In genomic region chr20:17655286-17655651, GRCh38 we compare ENCODE assay signal across 16 cellular contexts. TPM values are rescaled to one million over a fixed set of nuclear protein-coding genes. Genes with fewer than 3 reads are reported as not detected.
DNase-seq lines count a peak whose midpoint lies in the region; ATAC-seq, FAIRE-seq and TF ChIP-seq lines count a peak whose summit lies in the region.
"Had no signal": no experiment of that assay in that cellular context is flagged by ENCODE, and none has a peak within 500 bp of the region (broad histone marks: within the 10 kb centered on the region; RNA-seq: fewer than 3 reads in every experiment).

No MANE protein-coding gene starts in this region.

- no peak overlapping the region for H3K4me3 ChIP-seq in HepG2 (replicated peaks in 1 of 3; ENCODE audit: insufficient read depth in 1 of 3, low read depth in 2 of 3, low read length in 3 of 3)
- H3K4me3 ChIP-seq in right lobe of liver: no peak overlapping the region
- no peak overlapping the region for H3K4me3 ChIP-seq in vagina
- H3K4me3 ChIP-seq in Caco-2 (ENCODE audit: low read depth, low read length): no peak overlapping the region
- H3K4me3 ChIP-seq: coronary artery, esophagus muscularis mucosa had no signal

- H3K27ac ChIP-seq in HepG2 (ENCODE audit: extremely low read length, insufficient read depth, low read length): no peak overlapping the region
- H3K27ac ChIP-seq in right lobe of liver: no peak overlapping the region
- H3K27ac ChIP-seq in vagina: peak overlapping the region; percentile 1

- TF ChIP-seq EP300 in HepG2 (IDR thresholded peaks at IDR 0.05; ENCODE audit: low read depth in 2 of 2, low read length in 2 of 2): no peak
- no peak for TF ChIP-seq EP300 in HepG2 (CRISPR knock-in tag; IDR thresholded peaks at IDR 0.05; ENCODE audit: borderline replicate concordance)

- in situ Hi-C loops in HepG2 (cut with HindIII; ENCODE audit: extremely low pct_ligation_motif_present, low pct_unique_long_range_greater_than_20kb): no loop called here

- H2AFZ ChIP-seq in HepG2 (ENCODE audit: low read length): no peak overlapping the region

- intact Hi-C loops in HepG2 (cut with micrococcal nuclease; ENCODE audit: unreplicated experiment): loop anchor here (1.0 to 5.0 kb wide), 2 partner anchors 242 to 284 kb away; no protein-coding TSS in a partner anchor
- intact Hi-C loops in right lobe of liver (cut with DNase I): no loop called here
- intact Hi-C loops in vagina (cut with DNase I): no loop called here
- intact Hi-C loops in Caco-2 (cut with micrococcal nuclease; ENCODE audit: unreplicated experiment): loop anchor here (1.0 kb wide), 1 partner anchor 243 kb away; no protein-coding TSS in a partner anchor

- H3K9me3 ChIP-seq in HepG2 (ENCODE audit: low read length) (no peaks in the 10 kb centered on the region), right lobe of liver (no peaks in the 10 kb centered on the region), vagina (no peaks in the 10 kb centered on the region), Caco-2 (no peaks in the 10 kb centered on the region)

- WGBS in HepG2 (ENCODE audit: low lambda C conversion rate): 97% methylated on average over 7 of the region's 7 CpGs
- WGBS in right lobe of liver (ENCODE audit: insufficient coverage, low coverage, low lambda C conversion rate, missing lambda C conversion rate): 80% methylated on average over 7 of the region's 7 CpGs

- H3K27me3 Mint-ChIP-seq in immature natural killer cell (ENCODE audit: low read depth in 3 of 3) (peaks cover 0 to 4% (median 0%) of the 10 kb centered on the region in 3 donors), Caco-2 (ENCODE audit: insufficient read depth, unreplicated experiment) (no peaks in the 10 kb centered on the region)
- H3K27me3 Mint-ChIP-seq: activated naive CD8-positive, alpha-beta T cell treated with anti-CD3 and anti-CD28 coated beads, Interleukin-2, amount 50 U/mL, for 24 hours; memory B cell had no signal

- peaks cover 88% of the 10 kb centered on the region for H4K20me1 ChIP-seq in HepG2 (ENCODE audit: insufficient read depth, low read length)

- H3K9me3 Mint-ChIP-seq in immature natural killer cell: no peaks in the 10 kb centered on the region
- H3K9me3 Mint-ChIP-seq in Caco-2 (ENCODE audit: unreplicated experiment): peaks cover 8% of the 10 kb centered on the region
- H3K9me3 Mint-ChIP-seq: activated naive CD8-positive, alpha-beta T cell treated with anti-CD3 and anti-CD28 coated beads, Interleukin-2, amount 50 U/mL, for 24 hours had no signal

- H3K27me3 ChIP-seq in HepG2 (ENCODE audit: control insufficient read depth in 1 of 2, insufficient read depth in 2 of 2, low read length in 2 of 2) (no peaks in the 10 kb centered on the region), right lobe of liver (no peaks in the 10 kb centered on the region), vagina (no peaks in the 10 kb centered on the region), Caco-2 (replicated peaks; ENCODE audit: control insufficient read depth, insufficient read depth, low read length) (no peaks in the 10 kb centered on the region)
- H3K27me3 ChIP-seq: esophagus muscularis mucosa had no signal

- CTCF ChIA-PET in HepG2 (lab: Yijun Ruan, JAX; ENCODE audit: low intra/inter-chr PET ratio, low total read pairs) (interaction anchor here (1.4 to 2.0 kb wide), 2 partner anchors 243 to 284 kb away, joined by 11 to 12 read pairs; no protein-coding TSS in a partner anchor), Caco-2 (lab: Charles Lee) (interaction anchor here (0.9 to 1.2 kb wide), 4 partner anchors 9 to 284 kb away, joined by 3 read pairs; no protein-coding TSS in a partner anchor)

- no peak for TF ChIP-seq CTCF in HepG2 (CRISPR knock-in tag; IDR thresholded peaks at IDR 0.05)
- TF ChIP-seq CTCF in right lobe of liver (IDR thresholded peaks at IDR 0.05): peak in 1 of 4 donors; percentile 3
- no peak for TF ChIP-seq CTCF in vagina (IDR thresholded peaks at IDR 0.05)
- TF ChIP-seq CTCF in Caco-2 (IDR thresholded peaks at IDR 0.05; ENCODE audit: insufficient read depth in 1 of 2, low read depth in 1 of 2, low read length in 1 of 2, severe bottlenecking in 1 of 2, unreplicated experiment in 1 of 2): no peak

- peaks cover 64 to 91% of the 10 kb centered on the region in 2 experiments for H3K36me3 ChIP-seq in HepG2 (replicated peaks in 1 of 2; ENCODE audit: control insufficient read depth in 1 of 2, insufficient read depth in 2 of 2, low read length in 2 of 2)
- H3K36me3 ChIP-seq in right lobe of liver: peaks cover 0 to 41% (median 10%) of the 10 kb centered on the region in 4 donors
- peaks cover 0 to 16% of the 10 kb centered on the region in 2 donors for H3K36me3 ChIP-seq in vagina
- peaks cover 28% of the 10 kb centered on the region for H3K36me3 ChIP-seq in Caco-2 (ENCODE audit: control insufficient read depth, insufficient read depth, low read length)

- H3K9ac ChIP-seq in HepG2 (ENCODE audit: insufficient read depth, low read depth, low read length): no peak overlapping the region

- peaks cover 83% of the 10 kb centered on the region for H3K79me2 ChIP-seq in HepG2 (ENCODE audit: insufficient read depth, low read length)

- FAIRE-seq in HepG2 (lab: Jason Lieb, UNC): no peak

- TF ChIP-seq RAD21 in HepG2 (CRISPR knock-in tag; IDR thresholded peaks at IDR 0.05): no peak

- H3K4me1 Mint-ChIP-seq in immature natural killer cell (peaks cover 22 to 39% of the 10 kb centered on the region in 2 donors), Caco-2 (ENCODE audit: low read depth, unreplicated experiment) (peaks cover 28% of the 10 kb centered on the region)
- H3K4me1 Mint-ChIP-seq: memory B cell had no signal

- ATAC-seq in HepG2: no peak
- no peak for ATAC-seq in right lobe of liver
- ATAC-seq in SK-N-SH treated with all-trans-retinoic acid at 6 μM for 48 hours: peak; percentile 33; the same call in 2 of the 3 replicates

- TF ChIP-seq POLR2A in HepG2 (IDR thresholded peaks at IDR 0.05; ENCODE audit: insufficient read depth in 1 of 2, low read depth in 2 of 2, low read length in 2 of 2): no peak
- no peak for TF ChIP-seq POLR2A in right lobe of liver (IDR thresholded peaks at IDR 0.05)
- no peak for TF ChIP-seq POLR2A in vagina (IDR thresholded peaks at IDR 0.05)

- DNase-seq in HepG2 (ENCODE audit: low spot score) (no peak), right lobe of liver (no peak), iPS-NIHi11 (ENCODE audit: low spot score) (peak; percentile 48), vagina (ENCODE audit: extremely low spot score in 2 of 2) (no peak), immature natural killer cell (no peak), Caco-2 (no peak), NCI-H187 treated with DMSO at 0.1 percent for 48 hours (lab: John Stamatoyannopoulos, UW) (no peak)
- DNase-seq: activated CD8-positive, alpha-beta memory T cell treated with anti-CD3 and anti-CD28 coated beads, Interleukin-2, amount 50 U/mL, for 48 hours; NCI-H2171; NK-92 treated with Interleukin-12 subunit alpha and Interleukin-12 subunit beta, amount 100 ng/mL, for 24 hours; occipital lobe had no signal

- no peak overlapping the region for H3K4me2 ChIP-seq in HepG2 (ENCODE audit: low read depth, low read length)

- peaks cover 22 to 26% (median 24%) of the 10 kb centered on the region in 3 donors for H3K36me3 Mint-ChIP-seq in immature natural killer cell
- H3K36me3 Mint-ChIP-seq in Caco-2 (ENCODE audit: insufficient read depth, unreplicated experiment): peaks cover 99% of the 10 kb centered on the region

- H3K4me3 Mint-ChIP-seq in immature natural killer cell (no peak overlapping the region), Caco-2 (ENCODE audit: unreplicated experiment) (no peak overlapping the region)
- H3K4me3 Mint-ChIP-seq: activated naive CD8-positive, alpha-beta T cell treated with anti-CD3 and anti-CD28 coated beads, Interleukin-2, amount 50 U/mL, for 24 hours; memory B cell had no signal

- POLR2A ChIA-PET in HepG2 (lab: Yijun Ruan, JAX) (interaction anchor here (1.8 kb wide), 1 partner anchor 13 kb away, joined by 3 read pairs; no protein-coding TSS in a partner anchor), Caco-2 (lab: Charles Lee) (interaction anchor here (0.5 kb wide), 1 partner anchor 199 kb away, joined by 3 read pairs; no protein-coding TSS in a partner anchor)

- BruUV-seq in HepG2 (replicated peaks; lab: Mats Ljungman, UMichigan) (no TSS peak), Caco-2 (replicated peaks; lab: Mats Ljungman, UMichigan) (no TSS peak)

- H3K4me1 ChIP-seq in HepG2 (ENCODE audit: insufficient read depth, low read length) (peaks cover under 1% of the 10 kb centered on the region; the same call in 1 of the 2 replicates), right lobe of liver (peaks cover 0 to 24% (median 12%) of the 10 kb centered on the region in 4 donors), vagina (peaks cover 30% of the 10 kb centered on the region), Caco-2 (0 out of 2 replicates have a peak, but pooled peaks cover 8% of the 10 kb centered on the region)

- H3K27ac Mint-ChIP-seq in immature natural killer cell (no peak overlapping the region), Caco-2 (ENCODE audit: unreplicated experiment) (no peak overlapping the region)
- H3K27ac Mint-ChIP-seq: activated naive CD8-positive, alpha-beta T cell treated with anti-CD3 and anti-CD28 coated beads, Interleukin-2, amount 50 U/mL, for 24 hours; memory B cell had no signal

RNA-seq across cellular contexts. Expression of gene RRBP1, which starts 26.8 kb away (rescaled TPM):
- 97.1 and 222 TPM in 2 replicates for total RNA-seq in HepG2 (2016; rRNA removed; fragmentation: Illumina TruSeq; extraction: Trizol)
- 35.1 and 38.1 TPM in 2 replicates for total RNA-seq in HepG2 (2016; cell fraction: cytosol; rRNA removed; fragmentation: Illumina TruSeq; extraction: Trizol; ENCODE audit: low read depth)
- 75.4 and 223 TPM in 2 replicates for total RNA-seq in HepG2 (2016; cell fraction: insoluble cytoplasmic fraction; rRNA removed; fragmentation: Illumina TruSeq; extraction: Trizol)
- total RNA-seq in HepG2 (2016; cell fraction: membrane; rRNA removed; fragmentation: Illumina TruSeq; extraction: Trizol): 33.7 and 37.4 TPM in 2 replicates
- total RNA-seq in HepG2 (2016; cell fraction: nucleus; rRNA removed; fragmentation: Illumina TruSeq; extraction: Trizol): 254 and 316 TPM in 2 replicates
- 150 and 195 TPM in 2 replicates for polyA plus RNA-seq in HepG2 (2011; rRNA removed)
- polyA plus RNA-seq in HepG2 (2011; cell fraction: cytosol; rRNA removed): 97.1 and 99.8 TPM in 2 replicates
- 402 and 429 TPM in 2 replicates for polyA plus RNA-seq in HepG2 (2011; cell fraction: nucleus; rRNA removed)
- polyA plus RNA-seq in HepG2 (2012): 190 and 218 TPM in 2 replicates
- 14.1 and 14.3 TPM in 2 replicates for polyA plus RNA-seq in HepG2 (2016; cell fraction: cytosol; fragmentation: Illumina TruSeq; extraction: Trizol; ENCODE audit: low read depth)
- polyA plus RNA-seq in HepG2 (2016; cell fraction: insoluble cytoplasmic fraction; fragmentation: Illumina TruSeq; extraction: Trizol; ENCODE audit: low read depth): 67.5 and 88.2 TPM in 2 replicates
- polyA plus RNA-seq in HepG2 (2016; cell fraction: membrane; fragmentation: Illumina TruSeq; extraction: Trizol; ENCODE audit: low read depth): 15.3 and 18.4 TPM in 2 replicates
- 548 and 573 TPM in 2 replicates for polyA plus RNA-seq in HepG2 (2016; cell fraction: nucleus; fragmentation: Illumina TruSeq; extraction: Trizol; ENCODE audit: insufficient read depth, low read depth)
- polyA minus RNA-seq in HepG2 (2011; rRNA and poly(A)+ RNA removed; ENCODE audit: low replicate concordance): 18.3 and 157 TPM in 2 replicates
- polyA minus RNA-seq in HepG2 (2011; cell fraction: cytosol; rRNA and poly(A)+ RNA removed): 155 and 192 TPM in 2 replicates
- 198 and 205 TPM in 2 replicates for polyA minus RNA-seq in HepG2 (2011; cell fraction: nucleus; rRNA and poly(A)+ RNA removed)
- 100 to 1,000 TPM; 121 to 274 (median 193) TPM for total RNA-seq in right lobe of liver
- total RNA-seq in vagina: 79.8 TPM
- 10 to 100 TPM in 1 of 3 donors, 1 to 10 TPM in 2; 4.1 to 39.0 (median 5.7) TPM for polyA plus RNA-seq in immature natural killer cell
- 665 and 758 TPM in 2 replicates for total RNA-seq in Caco-2 (2022)

RNA-seq across cellular contexts. Expression of gene BANF2, which starts 44.5 kb away (rescaled TPM):
- total RNA-seq in HepG2 (2016; rRNA removed; fragmentation: Illumina TruSeq; extraction: Trizol) (0.35 TPM in 1 of 2 replicates, not detected in the other), right lobe of liver (not detected), vagina (not detected), Caco-2 (2022) (2.1 and 3.0 TPM in 2 replicates)
- 0.53 TPM in 1 of 2 replicates, not detected in the other for total RNA-seq in HepG2 (2016; cell fraction: cytosol; rRNA removed; fragmentation: Illumina TruSeq; extraction: Trizol; ENCODE audit: low read depth)
- total RNA-seq in HepG2 (2016; cell fraction: insoluble cytoplasmic fraction; rRNA removed; fragmentation: Illumina TruSeq; extraction: Trizol): not detected in 2 replicates
- not detected in 2 replicates for total RNA-seq in HepG2 (2016; cell fraction: membrane; rRNA removed; fragmentation: Illumina TruSeq; extraction: Trizol)
- total RNA-seq in HepG2 (2016; cell fraction: nucleus; rRNA removed; fragmentation: Illumina TruSeq; extraction: Trizol): not detected in 2 replicates
- polyA plus RNA-seq in HepG2 (2011; rRNA removed) (not detected in 2 replicates), immature natural killer cell (not detected)
- not detected in 2 replicates for polyA plus RNA-seq in HepG2 (2011; cell fraction: cytosol; rRNA removed)
- polyA plus RNA-seq in HepG2 (2011; cell fraction: nucleus; rRNA removed): not detected in 2 replicates
- polyA plus RNA-seq in HepG2 (2012): not detected in 2 replicates
- polyA plus RNA-seq in HepG2 (2016; cell fraction: cytosol; fragmentation: Illumina TruSeq; extraction: Trizol; ENCODE audit: low read depth): not detected in 2 replicates
- not detected in 2 replicates for polyA plus RNA-seq in HepG2 (2016; cell fraction: insoluble cytoplasmic fraction; fragmentation: Illumina TruSeq; extraction: Trizol; ENCODE audit: low read depth)
- not detected in 2 replicates for polyA plus RNA-seq in HepG2 (2016; cell fraction: membrane; fragmentation: Illumina TruSeq; extraction: Trizol; ENCODE audit: low read depth)
- polyA plus RNA-seq in HepG2 (2016; cell fraction: nucleus; fragmentation: Illumina TruSeq; extraction: Trizol; ENCODE audit: insufficient read depth, low read depth): not detected in 2 replicates
- not detected in 2 replicates for polyA minus RNA-seq in HepG2 (2011; rRNA and poly(A)+ RNA removed; ENCODE audit: low replicate concordance)
- polyA minus RNA-seq in HepG2 (2011; cell fraction: cytosol; rRNA and poly(A)+ RNA removed): not detected in 2 replicates
- polyA minus RNA-seq in HepG2 (2011; cell fraction: nucleus; rRNA and poly(A)+ RNA removed): not detected in 2 replicates
- total RNA-seq: esophagus muscularis mucosa, occipital lobe had no signal

Comparison
In these comparisons a context has a peak if more than half of its experiments do, and no peak if none do; other contexts are left out.
1. intact Hi-C loops: an anchor here in HepG2 (1.0 to 5.0 kb wide) and Caco-2 (1.0 kb wide); none called in right lobe of liver and vagina.